8 cellular contexts compared by ENCODE assay signal in the genomic region with DNA sequence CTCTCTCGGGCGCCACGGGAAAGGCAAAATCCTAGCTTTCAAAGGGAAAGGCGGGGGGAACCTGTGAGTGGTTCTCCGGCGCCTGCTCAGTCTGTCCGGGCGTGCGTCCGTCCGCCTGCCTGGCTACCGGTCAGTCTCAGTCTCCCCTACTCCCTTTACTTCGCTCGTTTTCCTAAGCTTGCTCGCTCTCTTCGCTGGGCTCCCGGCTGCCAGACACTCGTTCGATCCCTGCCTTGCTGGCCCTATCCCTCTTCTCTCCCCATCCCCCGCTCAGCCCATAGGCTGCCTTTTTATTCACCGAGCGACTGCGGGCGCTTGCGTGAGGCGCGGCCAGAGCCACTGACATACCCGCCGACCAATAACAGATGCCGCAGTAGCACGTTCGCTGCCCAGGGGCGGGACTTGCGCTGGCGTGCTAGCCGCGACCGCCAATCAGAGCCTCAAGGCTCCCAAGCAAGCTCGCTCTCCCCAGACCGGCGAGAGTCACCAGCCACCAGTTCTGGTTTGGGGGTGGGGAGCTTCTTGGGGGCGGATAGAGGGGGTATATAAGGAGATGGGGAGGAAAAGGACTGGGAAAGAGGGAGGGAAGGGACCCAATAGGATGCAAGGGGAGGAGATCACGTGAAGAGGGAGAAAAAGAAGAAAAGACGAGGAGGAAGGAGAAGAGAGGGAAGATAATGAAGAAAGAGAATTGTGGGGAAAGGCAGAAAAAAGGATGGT. TPM values are rescaled to one million over a fixed set of nuclear protein-coding genes. Genes with fewer than 3 reads are reported as not detected.
DNase-seq lines count a peak whose midpoint lies in the region; ATAC-seq and TF ChIP-seq lines count a peak whose summit lies in the region.

No MANE protein-coding gene starts in this region.

- H3K4me1 ChIP-seq in osteoblast (ENCODE audit: insufficient read depth, low read length) (no peaks in the 10 kb centered on the region), thoracic aorta (ENCODE audit: control insufficient read depth in 1 of 2, low read depth in 2 of 2) (peaks cover 0 to 28% of the 10 kb centered on the region in 2 donors)

- peak overlapping the region; percentile 98 for H3K27ac Mint-ChIP-seq in activated naive CD8-positive, alpha-beta T cell treated with anti-CD3 and anti-CD28 coated beads, Interleukin-2, amount 10 ng/mL, durations not matched to agents 7 days and 5 days

- POLR2A ChIA-PET in GM10248 (lab: Yijun Ruan, JAX): interaction anchor here (0.9 kb wide), 1 partner anchor 13 kb away, joined by 3 read pairs; no protein-coding TSS in a partner anchor
- POLR2A ChIA-PET in activated naive CD8-positive, alpha-beta T cell treated with anti-CD3 and anti-CD28 coated beads, Interleukin-2, amount 10 ng/mL, durations not matched to agents 7 days and 5 days (lab: Charles Lee): interaction anchor here (0.6 to 3.5 kb wide), 7 partner anchors 10 to 404 kb away, joined by 3 to 57 read pairs (median 5); partner anchors contain the start of gene SPIN4

- peak overlapping the region; percentile 87 for H3K27ac ChIP-seq in osteoblast (ENCODE audit: low read depth, low read length)
- H3K27ac ChIP-seq in thoracic aorta: peak overlapping the region; percentile 67 to 92

- H3K4me2 ChIP-seq in osteoblast (ENCODE audit: insufficient read depth, low read length): peak overlapping the region; percentile 88

- CTCF ChIA-PET in GM10248 (lab: Yijun Ruan, JAX): no interaction called here

- peaks cover 31% of the 10 kb centered on the region for H3K4me1 Mint-ChIP-seq in activated naive CD8-positive, alpha-beta T cell treated with anti-CD3 and anti-CD28 coated beads, Interleukin-2, amount 10 ng/mL, durations not matched to agents 7 days and 5 days

- peak overlapping the region; percentile 95 for H3K4me3 Mint-ChIP-seq in activated naive CD8-positive, alpha-beta T cell treated with anti-CD3 and anti-CD28 coated beads, Interleukin-2, amount 10 ng/mL, durations not matched to agents 7 days and 5 days

- H3K27me3 ChIP-seq in osteoblast (ENCODE audit: insufficient read depth, low read length): no peaks in the 10 kb centered on the region
- H3K27me3 ChIP-seq in thoracic aorta (replicated peaks; ENCODE audit: insufficient read depth): no peaks in the 10 kb centered on the region

- H3K9me3 ChIP-seq in osteoblast (ENCODE audit: low read depth, low read length) (no peaks in the 10 kb centered on the region), thoracic aorta (no peaks in the 10 kb centered on the region)

- H3K36me3 Mint-ChIP-seq in activated naive CD8-positive, alpha-beta T cell treated with anti-CD3 and anti-CD28 coated beads, Interleukin-2, amount 10 ng/mL, durations not matched to agents 7 days and 5 days: peaks cover 5% of the 10 kb centered on the region

- DNase-seq in GM10248 (ENCODE audit: extremely low spot score) (peak; percentile 82), NCI-H1105 (lab: John Stamatoyannopoulos, UW) (peak; percentile 85), SKM-1 treated with dmso at 0.1 percent for 144 hours (lab: John Stamatoyannopoulos, UW; ENCODE audit: unreplicated experiment) (peak; percentile 75), head of caudate nucleus (peak; percentile 84 to 97 (median 93)), osteoblast (ENCODE audit: insufficient read length, low spot score, missing footprints) (peak; percentile 90), thoracic aorta (ENCODE audit: low spot score) (peak; percentile 72)
- peak; percentile 85 for DNase-seq in activated naive CD8-positive, alpha-beta T cell treated with anti-CD3 and anti-CD28 coated beads, Interleukin-2, amount 10 ng/mL, durations not matched to agents 7 days and 5 days

- TF ChIP-seq CTCF in GM10248 (IDR thresholded peaks at IDR 0.05; ENCODE audit: control extremely low read depth, extremely low read depth, low read depth, missing control alignments) (no peak), osteoblast (IDR thresholded peaks at IDR 0.05; ENCODE audit: extremely low read depth, low read depth, low read length) (no peak), thoracic aorta (IDR thresholded peaks at IDR 0.05) (no peak)

- ATAC-seq in HG02610 (IDR thresholded peaks at IDR 0.05; ENCODE audit: unreplicated experiment): peak; percentile 93
- ATAC-seq in activated naive CD8-positive, alpha-beta T cell treated with anti-CD3 and anti-CD28 coated beads, Interleukin-2, amount 10 ng/mL, durations not matched to agents 7 days and 5 days (ENCODE audit: low read depth): peak; percentile 97
- ATAC-seq in thoracic aorta (ENCODE audit: insufficient number of reproducible peaks, low FRiP score, low read depth): peak; percentile 86

- no peaks in the 10 kb centered on the region for H3K9me3 Mint-ChIP-seq in activated naive CD8-positive, alpha-beta T cell treated with anti-CD3 and anti-CD28 coated beads, Interleukin-2, amount 10 ng/mL, durations not matched to agents 7 days and 5 days

- intact Hi-C loops in head of caudate nucleus (cut with DNase I): no loop called here

- H3K4me3 ChIP-seq in osteoblast (ENCODE audit: insufficient read depth, low read length): peak overlapping the region; percentile 80
- H3K4me3 ChIP-seq in thoracic aorta: peak overlapping the region; percentile 88

- H3K27me3 Mint-ChIP-seq in activated naive CD8-positive, alpha-beta T cell treated with anti-CD3 and anti-CD28 coated beads, Interleukin-2, amount 10 ng/mL, durations not matched to agents 7 days and 5 days: no peaks in the 10 kb centered on the region

- no peaks in the 10 kb centered on the region for H4K20me1 ChIP-seq in osteoblast (ENCODE audit: insufficient read depth, low read length)

- H3K79me2 ChIP-seq in osteoblast (ENCODE audit: insufficient read depth, low read length): peaks cover 35% of the 10 kb centered on the region

- peak overlapping the region; percentile 59 for H2AFZ ChIP-seq in osteoblast (ENCODE audit: low read length)

- H3K36me3 ChIP-seq in osteoblast (ENCODE audit: insufficient read depth, low read length): no peaks in the 10 kb centered on the region
- no peaks in the 10 kb centered on the region for H3K36me3 ChIP-seq in thoracic aorta

RNA-seq across cellular contexts. Expression of gene ARHGEF9, which starts 30.0 kb away (rescaled TPM):
- 10 to 100 TPM; 32.3 to 34.2 TPM for total RNA-seq in activated naive CD8-positive, alpha-beta T cell treated with anti-CD3 and anti-CD28 coated beads, Interleukin-2, amount 10 ng/mL, durations not matched to agents 7 days and 5 days
- total RNA-seq in osteoblast: 16.3 and 17.7 TPM in 2 replicates
- total RNA-seq in thoracic aorta: 100 to 1,000 TPM in 1 of 2 donors, 10 to 100 TPM in 1; 97.9 to 116 TPM

Comparison
In these comparisons a context has a peak if more than half of its experiments do, and no peak if none do; other contexts are left out.
1. Peak in every context shown above with its lines: DNase-seq, ATAC-seq, H3K4me3 ChIP-seq and H3K27ac ChIP-seq.